In the genomic region with DNA sequence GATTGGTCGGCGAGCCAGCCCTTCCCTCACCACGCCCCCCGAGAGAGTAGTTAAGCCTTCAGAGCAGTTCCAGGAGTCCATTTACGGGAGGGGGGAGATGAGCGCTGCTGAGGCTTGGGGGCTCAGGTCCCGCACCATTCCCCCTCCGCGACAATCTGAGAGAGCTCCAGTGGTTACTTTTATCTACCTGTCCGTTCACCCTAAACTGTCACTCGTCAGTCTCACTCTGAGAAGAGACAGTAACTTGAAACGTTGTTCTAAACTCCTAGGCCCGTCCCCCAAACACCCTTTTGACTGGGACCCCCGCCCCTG, we compare ENCODE assay signal across 8 cellular contexts. TPM values are rescaled to one million over a fixed set of nuclear protein-coding genes. Genes with fewer than 3 reads are reported as not detected.
DNase-seq lines count a peak whose midpoint lies in the region; ATAC-seq and TF ChIP-seq lines count a peak whose summit lies in the region.

No MANE protein-coding gene starts in this region.

- H3K4me3 ChIP-seq in GM06990 (replicated peaks; ENCODE audit: low read depth, low read length) (peak overlapping the region; percentile 68), SU-DHL-6 (ENCODE audit: insufficient read depth, low read length, poor library complexity, severe bottlenecking) (peak overlapping the region; percentile 61), endodermal cell (ENCODE audit: low read length) (peak overlapping the region; percentile 92), aorta (ENCODE audit: low read length in 2 of 2) (no peak overlapping the region)
- peak overlapping the region; percentile 99 for H3K4me3 ChIP-seq in naive thymus-derived CD4-positive, alpha-beta T cell (ENCODE audit: low read length)

- 0 out of 2 replicates have a peak, but pooled peaks cover 3% of the 10 kb centered on the region for H3F3A ChIP-seq in SU-DHL-6 (ENCODE audit: insufficient read depth)

- H3K4me1 Mint-ChIP-seq in endodermal cell = peaks cover 12% of the 10 kb centered on the region
- peaks cover 8 to 42% (median 21%) of the 10 kb centered on the region in 7 donors for H3K4me1 Mint-ChIP-seq in naive thymus-derived CD4-positive, alpha-beta T cell

- H3K36me3 ChIP-seq in GM06990 (ENCODE audit: control insufficient read depth, insufficient read depth, low read length) (no peaks in the 10 kb centered on the region), SU-DHL-6 (ENCODE audit: low read length) (no peaks in the 10 kb centered on the region), endodermal cell (ENCODE audit: control insufficient read depth, insufficient read depth, low read length) (no peaks in the 10 kb centered on the region), aorta (ENCODE audit: control insufficient read depth in 1 of 2, insufficient read depth in 2 of 2, low read length in 1 of 2) (no peaks in the 10 kb centered on the region)
- H3K36me3 ChIP-seq in naive thymus-derived CD4-positive, alpha-beta T cell (ENCODE audit: control insufficient read depth in 2 of 3, insufficient read depth in 3 of 3, low read length in 3 of 3) = peaks cover 0 to 11% (median 0%) of the 10 kb centered on the region in 3 experiments

- no peaks in the 10 kb centered on the region for H3K4me1 ChIP-seq in endodermal cell (ENCODE audit: control insufficient read depth, insufficient read depth, low read length)
- H3K4me1 ChIP-seq in naive thymus-derived CD4-positive, alpha-beta T cell (ENCODE audit: control insufficient read depth in 2 of 2, insufficient read depth in 2 of 2, low read length in 2 of 2) = peaks cover 10 to 16% of the 10 kb centered on the region in 2 donors
- H3K4me1 ChIP-seq in aorta (ENCODE audit: control insufficient read depth in 1 of 2, insufficient read depth in 2 of 2, low read length in 2 of 2) = no peaks in the 10 kb centered on the region

- POLR2A ChIA-PET in naive thymus-derived CD4-positive, alpha-beta T cell (lab: Charles Lee) = interaction anchor here (0.9 to 3.1 kb wide), 6 partner anchors 9 to 39 kb away, joined by 3 to 50 read pairs (median 8); no protein-coding TSS in a partner anchor

- no peaks in the 10 kb centered on the region for H4K20me1 ChIP-seq in SU-DHL-6 (ENCODE audit: low read depth, low read length)

- DNase-seq in GM06990 (ENCODE audit: extremely low read depth, insufficient read length) = no peak
- no peak for DNase-seq in endodermal cell
- no peak for DNase-seq in naive thymus-derived CD4-positive, alpha-beta T cell
- DNase-seq in LoVo (ENCODE audit: low spot score) = no peak
- no peak for DNase-seq in G401 (ENCODE audit: low spot score)
- DNase-seq in aorta = no peak

- H3K9ac ChIP-seq in SU-DHL-6 (ENCODE audit: low read length) = peak overlapping the region; percentile 59
- H3K9ac ChIP-seq in endodermal cell (ENCODE audit: extremely low read depth, low read length, poor library complexity, severe bottlenecking) = peak overlapping the region; percentile 95

- intact Hi-C loops in naive thymus-derived CD4-positive, alpha-beta T cell (cut with micrococcal nuclease) = loop anchor here (1.0 to 2.0 kb wide), 6 partner anchors 9 to 223 kb away; a partner anchor contains a TSS
- intact Hi-C loops in aorta (cut with DNase I) = no loop called here

- ATAC-seq in HG02981 (IDR thresholded peaks at IDR 0.05; ENCODE audit: unreplicated experiment) (peak; percentile 22), aorta (ENCODE audit: low FRiP score) (no peak)
- ATAC-seq in naive thymus-derived CD4-positive, alpha-beta T cell = no peak

- no peaks in the 10 kb centered on the region for H3K79me2 ChIP-seq in SU-DHL-6 (ENCODE audit: insufficient read depth, low read length)

- in situ Hi-C loops in G401 (cut with HindIII; ENCODE audit: low sequenced_read_pairs) = no loop called here

- peak overlapping the region; percentile 77 for H3K4me3 Mint-ChIP-seq in endodermal cell
- peak overlapping the region; percentile 87 to 96 (median 94) for H3K4me3 Mint-ChIP-seq in naive thymus-derived CD4-positive, alpha-beta T cell

- H3K27me3 ChIP-seq in GM06990 (replicated peaks; ENCODE audit: control insufficient read depth, insufficient read depth, low read length) = no peaks in the 10 kb centered on the region
- H3K27me3 ChIP-seq in SU-DHL-6 (ENCODE audit: low read length) = no peaks in the 10 kb centered on the region
- peaks cover 13% of the 10 kb centered on the region for H3K27me3 ChIP-seq in endodermal cell (ENCODE audit: control insufficient read depth, insufficient read depth, low read length, poor library complexity, severe bottlenecking)
- no peaks in the 10 kb centered on the region for H3K27me3 ChIP-seq in naive thymus-derived CD4-positive, alpha-beta T cell (ENCODE audit: control insufficient read depth in 2 of 2, insufficient read depth in 2 of 2, low read length in 2 of 2)
- H3K27me3 ChIP-seq in aorta (ENCODE audit: control insufficient read depth in 1 of 2, insufficient read depth in 2 of 2, low read length in 1 of 2) = no peaks in the 10 kb centered on the region

- CTCF ChIA-PET in naive thymus-derived CD4-positive, alpha-beta T cell (lab: Charles Lee) = interaction anchor here (1.0 to 5.4 kb wide), 5 partner anchors 9 to 176 kb away, joined by 3 to 39 read pairs (median 8); no protein-coding TSS in a partner anchor

- TF ChIP-seq CTCF in GM06990 (IDR thresholded peaks at IDR 0.05; ENCODE audit: insufficient read depth, low read length, poor library complexity, severe bottlenecking) = no peak
- TF ChIP-seq CTCF in SU-DHL-6 (IDR thresholded peaks at IDR 0.05; ENCODE audit: insufficient read depth, low read length, poor library complexity, severe bottlenecking) = no peak
- no peak for TF ChIP-seq CTCF in endodermal cell (conservative IDR thresholded peaks at IDR 0.05)

- H3K36me3 Mint-ChIP-seq in endodermal cell (ENCODE audit: low read depth) = no peaks in the 10 kb centered on the region
- H3K36me3 Mint-ChIP-seq in naive thymus-derived CD4-positive, alpha-beta T cell = peaks cover 0 to 1% (median 0%) of the 10 kb centered on the region in 5 donors

- peak overlapping the region; percentile 81 for H3K4me2 ChIP-seq in SU-DHL-6 (ENCODE audit: low read depth, low read length, poor library complexity, severe bottlenecking)

- no peaks in the 10 kb centered on the region for H3K9me3 Mint-ChIP-seq in endodermal cell
- peaks cover 0 to 59% (median 0%) of the 10 kb centered on the region in 11 donors for H3K9me3 Mint-ChIP-seq in naive thymus-derived CD4-positive, alpha-beta T cell

- H3K27me3 Mint-ChIP-seq in endodermal cell (ENCODE audit: insufficient read depth) = peaks cover 10% of the 10 kb centered on the region
- H3K27me3 Mint-ChIP-seq in naive thymus-derived CD4-positive, alpha-beta T cell = peaks cover 9 to 57% (median 22%) of the 10 kb centered on the region in 5 donors

- H3K9me3 ChIP-seq in SU-DHL-6 (ENCODE audit: insufficient read depth, low read length) (no peaks in the 10 kb centered on the region), endodermal cell (ENCODE audit: control insufficient read depth, low read length) (no peaks in the 10 kb centered on the region), aorta (ENCODE audit: control insufficient read depth, low read length) (no peaks in the 10 kb centered on the region)
- no peaks in the 10 kb centered on the region for H3K9me3 ChIP-seq in naive thymus-derived CD4-positive, alpha-beta T cell (ENCODE audit: control insufficient read depth in 2 of 3, low read length in 3 of 3)

- H3K9me2 ChIP-seq in SU-DHL-6 (replicated peaks; ENCODE audit: insufficient read depth, low read length) = no peaks in the 10 kb centered on the region

- H3K27ac Mint-ChIP-seq in endodermal cell = peak overlapping the region; percentile 98
- H3K27ac Mint-ChIP-seq in naive thymus-derived CD4-positive, alpha-beta T cell = peak overlapping the region; percentile 90 to 100 (median 99)

- 0 to 8% methylated on average over 3 to 13 of the region's 14 CpGs for WGBS in endodermal cell (ENCODE audit: insufficient coverage in 1 of 2, insufficient read length in 1 of 2), 2 experiments
- WGBS in aorta, 2 donors = 0 to 1% methylated on average over 14 of the region's 14 CpGs

- H2AFZ ChIP-seq in SU-DHL-6 (ENCODE audit: low read depth, low read length, severe bottlenecking) = peak overlapping the region; percentile 70

- no peak overlapping the region for H3K27ac ChIP-seq in SU-DHL-6 (ENCODE audit: low read depth, low read length)
- no peak overlapping the region for H3K27ac ChIP-seq in endodermal cell (ENCODE audit: low read depth, low read length)
- H3K27ac ChIP-seq in naive thymus-derived CD4-positive, alpha-beta T cell (ENCODE audit: low read depth, low read length) = peak overlapping the region; percentile 98
- peak overlapping the region in 1 of 2 donors; percentile 4 for H3K27ac ChIP-seq in aorta (ENCODE audit: low read depth in 1 of 2, low read length in 2 of 2)

RNA-seq across cellular contexts. Expression of a gene that starts 2.0 kb away (rescaled TPM):
- total RNA-seq in endodermal cell (1 to 10 TPM; 1.6 to 3.0 TPM), aorta (100 to 1,000 TPM in 1 of 2 donors, 1 to 10 TPM in 1; 3.1 to 754 TPM)
- 1.6 TPM for polyA plus RNA-seq in endodermal cell (2013, experiment 1 of 2)
- 1.4 TPM for polyA plus RNA-seq in endodermal cell (2013, experiment 2 of 2)
- 1,000 to 10,000 TPM in 1 of 5 experiments, 100 to 1,000 TPM in 1, 10 to 100 TPM in 2, 1 to 10 TPM in 1; 2.1 to 1,925 (median 22.8) TPM for total RNA-seq in naive thymus-derived CD4-positive, alpha-beta T cell
- polyA plus RNA-seq in naive thymus-derived CD4-positive, alpha-beta T cell = 1 to 10 TPM; 3.0 to 5.3 TPM
- 0.31 and 1.5 TPM in 2 replicates for total RNA-seq in G401 (2014; rRNA removed; shearing (Covaris generic))
- polyA plus RNA-seq in aorta = 100 to 1,000 TPM in 1 of 2 donors, 10 to 100 TPM in 1; 18.4 to 105 TPM

RNA-seq across cellular contexts. Expression of a gene that starts 27.1 kb away (rescaled TPM):
- 10 to 100 TPM; 15.7 to 18.5 TPM for total RNA-seq in endodermal cell
- 23.8 TPM for polyA plus RNA-seq in endodermal cell (2013, experiment 1 of 2)
- polyA plus RNA-seq in endodermal cell (2013, experiment 2 of 2) = 25.9 TPM
- 1 to 10 TPM in 4 of 5 experiments, under 1 TPM in 1; 0.86 to 3.1 (median 2.4) TPM for total RNA-seq in naive thymus-derived CD4-positive, alpha-beta T cell
- under 1 TPM; 0.30 to 0.37 TPM for polyA plus RNA-seq in naive thymus-derived CD4-positive, alpha-beta T cell
- 17.0 and 22.0 TPM in 2 replicates for total RNA-seq in G401 (2014; rRNA removed; shearing (Covaris generic))
- 10 to 100 TPM in 1 of 2 donors, 1 to 10 TPM in 1; 8.1 to 11.6 TPM for total RNA-seq in aorta
- 10 to 100 TPM in 1 of 2 donors, 1 to 10 TPM in 1; 7.0 to 13.1 TPM for polyA plus RNA-seq in aorta

RNA-seq across cellular contexts. Expression of a gene that starts 28.5 kb away (rescaled TPM):
- total RNA-seq in endodermal cell (1 to 10 TPM; 3.2 to 3.5 TPM), aorta (1 to 10 TPM in 1 of 2 donors, under 1 TPM in 1; 0.88 to 2.5 TPM)
- 2.6 TPM for polyA plus RNA-seq in endodermal cell (2013, experiment 1 of 2)
- 1.9 TPM for polyA plus RNA-seq in endodermal cell (2013, experiment 2 of 2)
- 1 to 10 TPM; 1.3 to 8.5 (median 7.8) TPM for total RNA-seq in naive thymus-derived CD4-positive, alpha-beta T cell
- 1 to 10 TPM; 2.8 to 4.0 TPM for polyA plus RNA-seq in naive thymus-derived CD4-positive, alpha-beta T cell
- 3.3 and 4.2 TPM in 2 replicates for total RNA-seq in G401 (2014; rRNA removed; shearing (Covaris generic))
- polyA plus RNA-seq in aorta = under 1 TPM in 1 of 2 donors, not detected in 1; 0.67 TPM

RNA-seq across cellular contexts. Expression of a gene that starts 37.5 kb away (rescaled TPM):
- 100 to 1,000 TPM; 134 to 144 TPM for total RNA-seq in endodermal cell
- 54.2 TPM for polyA plus RNA-seq in endodermal cell (2013, experiment 1 of 2)
- polyA plus RNA-seq in endodermal cell (2013, experiment 2 of 2) = 55.2 TPM
- total RNA-seq in naive thymus-derived CD4-positive, alpha-beta T cell = 100 to 1,000 TPM in 2 of 5 experiments, 10 to 100 TPM in 3; 71.3 to 206 (median 82.6) TPM
- 10 to 100 TPM; 27.0 to 39.7 TPM for polyA plus RNA-seq in naive thymus-derived CD4-positive, alpha-beta T cell
- 106 and 122 TPM in 2 replicates for total RNA-seq in G401 (2014; rRNA removed; shearing (Covaris generic))
- 100 to 1,000 TPM; 119 to 192 TPM for total RNA-seq in aorta
- 10 to 100 TPM; 56.0 to 63.2 TPM for polyA plus RNA-seq in aorta

RNA-seq across cellular contexts. Expression of a gene that starts 46.1 kb away (rescaled TPM):
- total RNA-seq in endodermal cell (10 to 100 TPM; 53.5 to 63.6 TPM), aorta (10 to 100 TPM; 61.4 to 69.9 TPM)
- polyA plus RNA-seq in endodermal cell (2013, experiment 1 of 2) = 70.3 TPM
- polyA plus RNA-seq in endodermal cell (2013, experiment 2 of 2) = 66.1 TPM
- total RNA-seq in naive thymus-derived CD4-positive, alpha-beta T cell = 10 to 100 TPM; 45.1 to 88.2 (median 53.4) TPM
- 10 to 100 TPM; 31.7 to 32.7 TPM for polyA plus RNA-seq in naive thymus-derived CD4-positive, alpha-beta T cell
- total RNA-seq in G401 (2014; rRNA removed; shearing (Covaris generic)) = 115 and 130 TPM in 2 replicates
- polyA plus RNA-seq in aorta = 10 to 100 TPM; 44.5 to 81.7 TPM

Comparison
In these comparisons a context has a peak if more than half of its experiments do, and no peak if none do; other contexts are left out.
1. H3K4me3 ChIP-seq: peak in GM06990 (single experiment), SU-DHL-6 (single experiment), endodermal cell (single experiment) and naive thymus-derived CD4-positive, alpha-beta T cell (single experiment); none in aorta (0 of 2).
2. intact Hi-C loops: an anchor here in naive thymus-derived CD4-positive, alpha-beta T cell (1.0 to 2.0 kb wide); none called in aorta.